16 cellular contexts compared by ENCODE assay signal in genomic region chr12:122014781-122015180, GRCh38. TPM values are rescaled to one million over a fixed set of nuclear protein-coding genes. Genes with fewer than 3 reads are reported as not detected.
DNase-seq lines count a peak whose midpoint lies in the region; ATAC-seq, FAIRE-seq and TF ChIP-seq lines count a peak whose summit lies in the region.
"Had no signal": no experiment of that assay in that cellular context is flagged by ENCODE, and none has a peak within 500 bp of the region (broad histone marks: within the 10 kb centered on the region; RNA-seq: fewer than 3 reads in every experiment).

No MANE protein-coding gene starts in this region.

- peaks cover 4% of the 10 kb centered on the region; the same call in 1 of the 2 replicates for H3K9me3 ChIP-seq in DOHH2 (ENCODE audit: control insufficient read depth, insufficient read depth, low read length)
- peaks cover 23% of the 10 kb centered on the region; the same call in 1 of the 2 replicates for H3K9me3 ChIP-seq in SU-DHL-6 (ENCODE audit: insufficient read depth, low read length)
- H3K9me3 ChIP-seq in pancreas: no peaks in the 10 kb centered on the region
- H3K9me3 ChIP-seq: BE2C had no signal

- H3K27me3 ChIP-seq in DOHH2 (ENCODE audit: control insufficient read depth, low read length) (no peaks in the 10 kb centered on the region), SU-DHL-6 (ENCODE audit: low read length) (no peaks in the 10 kb centered on the region), pancreas (no peaks in the 10 kb centered on the region)
- H3K27me3 ChIP-seq: BE2C had no signal

- peaks cover 90% of the 10 kb centered on the region for H3K79me2 ChIP-seq in DOHH2 (ENCODE audit: control insufficient read depth, low read length)
- peaks cover 46% of the 10 kb centered on the region for H3K79me2 ChIP-seq in SU-DHL-6 (ENCODE audit: insufficient read depth, low read length)

- intact Hi-C loops in pancreas (cut with DNase I): no loop called here

- H3K27ac ChIP-seq in DOHH2 (ENCODE audit: low read depth, low read length) (peak overlapping the region; percentile 99), SU-DHL-6 (ENCODE audit: low read depth, low read length) (peak overlapping the region; percentile 100), pancreas (no peak overlapping the region)

- peaks cover 84% of the 10 kb centered on the region for H3F3A ChIP-seq in DOHH2 (ENCODE audit: control insufficient read depth, insufficient read depth)
- peaks cover 77% of the 10 kb centered on the region for H3F3A ChIP-seq in SU-DHL-6 (ENCODE audit: insufficient read depth)

- H4K20me1 ChIP-seq in DOHH2 (ENCODE audit: control insufficient read depth, insufficient read depth, low read depth, low read length): no peaks in the 10 kb centered on the region
- H4K20me1 ChIP-seq in SU-DHL-6 (ENCODE audit: low read depth, low read length): no peaks in the 10 kb centered on the region

- H3K9me2 ChIP-seq in DOHH2 (replicated peaks; ENCODE audit: control insufficient read depth, low read length) (no peaks in the 10 kb centered on the region), SU-DHL-6 (replicated peaks; ENCODE audit: insufficient read depth, low read length) (no peaks in the 10 kb centered on the region)

- H3K4me1 ChIP-seq in DOHH2 (ENCODE audit: control insufficient read depth, low read length) (peaks cover 97% of the 10 kb centered on the region), pancreas (no peaks in the 10 kb centered on the region)
- H3K4me1 ChIP-seq: BE2C, Caco-2 had no signal

- peak overlapping the region; percentile 62 for H3K9ac ChIP-seq in SU-DHL-6 (ENCODE audit: low read length)

- TF ChIP-seq CTCF in DOHH2 (IDR thresholded peaks at IDR 0.05; ENCODE audit: low read depth, low read length, poor library complexity, severe bottlenecking): no peak
- TF ChIP-seq CTCF in SU-DHL-6 (IDR thresholded peaks at IDR 0.05; ENCODE audit: insufficient read depth, low read length, poor library complexity, severe bottlenecking): no peak
- TF ChIP-seq CTCF in pancreas (IDR thresholded peaks at IDR 0.05): no peak

- no peak for FAIRE-seq in pancreas (lab: Jason Lieb, UNC)
- FAIRE-seq: A204.1, GM18507, HTR-8/SVneo had no signal

- H2AFZ ChIP-seq in SU-DHL-6 (ENCODE audit: low read depth, low read length, severe bottlenecking): no peak overlapping the region

- H3K36me3 ChIP-seq in DOHH2 (ENCODE audit: control insufficient read depth, low read length) (peaks cover 83% of the 10 kb centered on the region), SU-DHL-6 (ENCODE audit: low read length) (peaks cover 12% of the 10 kb centered on the region), pancreas (no peaks in the 10 kb centered on the region)
- H3K36me3 ChIP-seq: BE2C had no signal

- H3K4me3 ChIP-seq in DOHH2 (ENCODE audit: low read length) (peak overlapping the region; percentile 76), SU-DHL-6 (ENCODE audit: insufficient read depth, low read length, poor library complexity, severe bottlenecking) (no peak overlapping the region), pancreas (no peak overlapping the region)

- ATAC-seq in pancreas: no peak

- peak overlapping the region; percentile 84 for H3K4me2 ChIP-seq in DOHH2 (ENCODE audit: low read length)
- peak overlapping the region; percentile 68 for H3K4me2 ChIP-seq in SU-DHL-6 (ENCODE audit: low read depth, low read length, poor library complexity, severe bottlenecking)

- DNase-seq in NAMALWA (ENCODE audit: low spot score): peak; percentile 26
- no peak for DNase-seq in pancreas
- no peak for DNase-seq in stimulated activated CD4-positive, alpha-beta T cell treated with anti-CD3 and anti-CD28 coated beads, Interleukin-4, amount 100 ng/mL, for 24 hours
- no peak for DNase-seq in DMS 273 (lab: John Stamatoyannopoulos, UW; ENCODE audit: unreplicated experiment)
- DNase-seq in Kasumi-1 (lab: John Stamatoyannopoulos, UW): no peak
- DNase-seq: BE2C; Caco-2; CD8-positive, alpha-beta memory T cell; DMS53; HCEC 1CT; HFFc6 had no signal

- WGBS in pancreas, 2 donors: 86 to 93% methylated on average over 5 of the region's 5 CpGs

RNA-seq across cellular contexts. Expression of gene BCL7A, which starts 6.9 kb away (rescaled TPM):
- total RNA-seq in pancreas: 10 to 100 TPM in 3 of 6 donors, 1 to 10 TPM in 3; 8.3 to 13.4 (median 10.5) TPM
- polyA plus RNA-seq in pancreas: 1 to 10 TPM; 6.9 to 8.3 TPM

Comparison
In these comparisons a context has a peak if more than half of its experiments do, and no peak if none do; other contexts are left out.
1. H3K27ac ChIP-seq: peak in DOHH2 (single experiment) and SU-DHL-6 (single experiment); none in pancreas (0 of 4).